8 cellular contexts compared by ENCODE assay signal in the genomic region with DNA sequence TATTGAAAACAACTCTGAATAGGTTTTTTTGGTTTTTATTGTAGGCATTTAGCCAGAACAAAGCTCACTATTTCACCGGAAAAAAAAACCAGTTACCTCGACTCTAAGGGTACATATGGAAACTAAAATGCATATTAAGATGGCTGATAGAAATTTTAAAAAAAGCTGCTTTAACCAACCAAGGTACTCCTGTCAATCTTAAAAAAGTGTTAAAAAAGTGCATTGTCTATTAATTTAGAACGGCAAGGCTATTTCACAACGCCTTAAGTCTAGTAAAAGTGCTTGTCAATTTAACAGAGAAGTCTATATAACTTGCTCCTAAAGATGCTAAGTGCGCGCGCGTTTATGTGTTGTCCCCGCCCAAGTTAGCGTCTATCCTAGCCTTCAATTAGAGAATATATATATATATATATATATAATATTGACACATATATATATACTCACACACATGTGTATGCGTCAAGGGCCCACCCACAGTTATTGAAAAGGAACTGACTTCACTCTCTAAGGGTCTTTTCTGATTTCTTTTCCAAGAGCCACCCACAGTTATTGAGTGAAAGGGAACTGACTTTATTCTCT. TPM values are rescaled to one million over a fixed set of nuclear protein-coding genes. Genes with fewer than 3 reads are reported as not detected.
DNase-seq lines count a peak whose midpoint lies in the region; ATAC-seq and TF ChIP-seq lines count a peak whose summit lies in the region.

No MANE protein-coding gene starts in this region.

- H3K27me3 Mint-ChIP-seq in activated CD8-positive, alpha-beta memory T cell treated with anti-CD3 and anti-CD28 coated beads, Interleukin-2, amount 10 ng/mL, durations not matched to agents 7 days and 5 days = no peaks in the 10 kb centered on the region
- H3K27me3 Mint-ChIP-seq in T-helper 17 cell = no peaks in the 10 kb centered on the region

- H3K4me2 ChIP-seq in hepatocyte = peak overlapping the region; percentile 78

- H3K79me2 ChIP-seq in hepatocyte = peaks cover 20% of the 10 kb centered on the region

- H3K36me3 Mint-ChIP-seq in activated CD8-positive, alpha-beta memory T cell treated with anti-CD3 and anti-CD28 coated beads, Interleukin-2, amount 10 ng/mL, durations not matched to agents 7 days and 5 days = peaks cover 35% of the 10 kb centered on the region
- H3K36me3 Mint-ChIP-seq in T-helper 17 cell (ENCODE audit: low read depth) = peaks cover 4% of the 10 kb centered on the region

- TF ChIP-seq CTCF in hepatocyte (IDR thresholded peaks at IDR 0.05; ENCODE audit: poor library complexity) = no peak

- peaks cover 33% of the 10 kb centered on the region for H3K4me1 Mint-ChIP-seq in activated CD8-positive, alpha-beta memory T cell treated with anti-CD3 and anti-CD28 coated beads, Interleukin-2, amount 10 ng/mL, durations not matched to agents 7 days and 5 days
- H3K4me1 Mint-ChIP-seq in T-helper 17 cell = peaks cover 20% of the 10 kb centered on the region

- CTCF ChIA-PET in activated CD8-positive, alpha-beta memory T cell treated with anti-CD3 and anti-CD28 coated beads, Interleukin-2, amount 10 ng/mL, durations not matched to agents 7 days and 5 days (lab: Charles Lee) = no interaction called here

- H3K4me3 ChIP-seq in hepatocyte (peak overlapping the region; percentile 70), stomach smooth muscle (ENCODE audit: low read length in 2 of 2) (peak overlapping the region; percentile 80 to 99)

- no peaks in the 10 kb centered on the region for H3K9me3 Mint-ChIP-seq in activated CD8-positive, alpha-beta memory T cell treated with anti-CD3 and anti-CD28 coated beads, Interleukin-2, amount 10 ng/mL, durations not matched to agents 7 days and 5 days (ENCODE audit: low read depth)

- H3K9me3 ChIP-seq in T-helper 17 cell (ENCODE audit: control insufficient read depth, low read length, poor library complexity, severe bottlenecking) (no peaks in the 10 kb centered on the region), hepatocyte (ENCODE audit: low read depth) (no peaks in the 10 kb centered on the region), stomach smooth muscle (ENCODE audit: control insufficient read depth in 2 of 2, low read length in 2 of 2) (no peaks in the 10 kb centered on the region)

- no peaks in the 10 kb centered on the region for H3K9me2 ChIP-seq in hepatocyte (replicated peaks; ENCODE audit: insufficient read depth)

- H3K4me1 ChIP-seq in hepatocyte (ENCODE audit: insufficient read depth) (no peaks in the 10 kb centered on the region), stomach smooth muscle (ENCODE audit: control insufficient read depth, insufficient read depth, low read length) (peaks cover 8% of the 10 kb centered on the region)

- H3K27ac ChIP-seq in hepatocyte (no peak overlapping the region), stomach smooth muscle (ENCODE audit: low read length) (no peak overlapping the region)

- H3K4me3 Mint-ChIP-seq in activated CD8-positive, alpha-beta memory T cell treated with anti-CD3 and anti-CD28 coated beads, Interleukin-2, amount 10 ng/mL, durations not matched to agents 7 days and 5 days = peak overlapping the region; percentile 96
- H3K4me3 Mint-ChIP-seq in T-helper 17 cell = peak overlapping the region; percentile 99

- no peaks in the 10 kb centered on the region for H3K27me3 ChIP-seq in hepatocyte
- H3K27me3 ChIP-seq in stomach smooth muscle (ENCODE audit: control insufficient read depth in 1 of 2, insufficient read depth in 2 of 2, low read length in 2 of 2) = peaks cover 0 to 8% of the 10 kb centered on the region in 2 donors

- 1% methylated on average over 11 of the region's 11 CpGs for WGBS in hepatocyte (ENCODE audit: low lambda C conversion rate, missing lambda C conversion rate)

- H3K9ac ChIP-seq in stomach smooth muscle (ENCODE audit: low read length in 2 of 2) = peak overlapping the region in 1 of 2 donors; percentile 7

- no peak for ATAC-seq in activated CD8-positive, alpha-beta memory T cell treated with anti-CD3 and anti-CD28 coated beads, Interleukin-2, amount 10 ng/mL, durations not matched to agents 7 days and 5 days
- ATAC-seq in T-helper 17 cell (no peak), HG02759 (IDR thresholded peaks at IDR 0.05; ENCODE audit: unreplicated experiment) (no peak), HG03439 (IDR thresholded peaks at IDR 0.05; ENCODE audit: unreplicated experiment) (no peak)

- H3K36me3 ChIP-seq in hepatocyte (replicated peaks; ENCODE audit: insufficient read depth, low read depth) (no peaks in the 10 kb centered on the region), stomach smooth muscle (ENCODE audit: control insufficient read depth in 2 of 2, insufficient read depth in 2 of 2, low read length in 2 of 2) (no peaks in the 10 kb centered on the region)

- H3K27ac Mint-ChIP-seq in activated CD8-positive, alpha-beta memory T cell treated with anti-CD3 and anti-CD28 coated beads, Interleukin-2, amount 10 ng/mL, durations not matched to agents 7 days and 5 days = peak overlapping the region; percentile 99
- H3K27ac Mint-ChIP-seq in T-helper 17 cell = no peak overlapping the region

- peak overlapping the region; percentile 90 for H2AFZ ChIP-seq in hepatocyte

- DNase-seq in activated CD8-positive, alpha-beta memory T cell treated with anti-CD3 and anti-CD28 coated beads, Interleukin-2, amount 10 ng/mL, durations not matched to agents 7 days and 5 days = no peak
- DNase-seq in activated CD8-positive, alpha-beta memory T cell treated with anti-CD3 and anti-CD28 coated beads, Interleukin-2, amount 50 U/mL, for 48 hours = no peak
- DNase-seq in T-helper 17 cell = no peak
- DNase-seq in hepatocyte (ENCODE audit: low spot score) = no peak
- no peak for DNase-seq in effector CD8-positive, alpha-beta T cell (lab: John Stamatoyannopoulos, UW)

- H4K20me1 ChIP-seq in hepatocyte (ENCODE audit: insufficient read depth, poor library complexity, severe bottlenecking) = no peaks in the 10 kb centered on the region

RNA-seq across cellular contexts. Expression of gene ASPM, which starts 0.9 kb away (rescaled TPM):
- 10 to 100 TPM; 73.8 to 91.3 TPM for total RNA-seq in activated CD8-positive, alpha-beta memory T cell treated with anti-CD3 and anti-CD28 coated beads, Interleukin-2, amount 10 ng/mL, durations not matched to agents 7 days and 5 days
- total RNA-seq in T-helper 17 cell (under 1 TPM; 0.62 to 0.91 TPM), hepatocyte (7.6 and 8.2 TPM in 2 replicates)
- 2.8 and 3.2 TPM in 2 replicates for polyA plus RNA-seq in hepatocyte

RNA-seq across cellular contexts. Expression of gene ZBTB41, which starts 55.6 kb away (rescaled TPM):
- 1 to 10 TPM; 5.6 to 6.8 TPM for total RNA-seq in activated CD8-positive, alpha-beta memory T cell treated with anti-CD3 and anti-CD28 coated beads, Interleukin-2, amount 10 ng/mL, durations not matched to agents 7 days and 5 days
- 1 to 10 TPM; 6.8 to 7.3 TPM for total RNA-seq in T-helper 17 cell
- total RNA-seq in hepatocyte = 16.2 and 16.6 TPM in 2 replicates
- polyA plus RNA-seq in hepatocyte = 1.5 and 2.0 TPM in 2 replicates
